In genomic region chr19:10289167-10289835, GRCh38 we compare ENCODE assay signal across 1 cellular context.
TF ChIP-seq lines count a peak whose summit lies in the region.

No MANE protein-coding gene starts in this region.

TF ChIP-seq in HepG2, 621 proteins besides CTCF, POLR2A, EP300 and RAD21 (continued from another document and continues in another):
- TF ChIP-seq, protein P1, sequence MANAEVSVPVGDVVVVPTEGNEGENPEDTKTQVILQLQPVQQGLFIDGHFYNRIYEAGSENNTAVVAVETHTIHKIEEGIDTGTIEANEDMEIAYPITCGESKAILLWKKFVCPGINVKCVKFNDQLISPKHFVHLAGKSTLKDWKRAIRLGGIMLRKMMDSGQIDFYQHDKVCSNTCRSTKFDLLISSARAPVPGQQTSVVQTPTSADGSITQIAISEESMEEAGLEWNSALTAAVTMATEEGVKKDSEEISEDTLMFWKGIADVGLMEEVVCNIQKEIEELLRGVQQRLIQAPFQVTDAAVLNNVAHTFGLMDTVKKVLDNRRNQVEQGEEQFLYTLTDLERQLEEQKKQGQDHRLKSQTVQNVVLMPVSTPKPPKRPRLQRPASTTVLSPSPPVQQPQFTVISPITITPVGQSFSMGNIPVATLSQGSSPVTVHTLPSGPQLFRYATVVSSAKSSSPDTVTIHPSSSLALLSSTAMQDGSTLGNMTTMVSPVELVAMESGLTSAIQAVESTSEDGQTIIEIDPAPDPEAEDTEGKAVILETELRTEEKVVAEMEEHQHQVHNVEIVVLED (CRISPR knock-in tag; IDR thresholded peaks at IDR 0.05; ENCODE audit: borderline replicate concordance) = peak; percentile 55; the same call in 1 of the 2 replicates
- TF ChIP-seq FOXO1 (CRISPR knock-in tag; IDR thresholded peaks at IDR 0.05) (no peak), ZNF143 (CRISPR knock-in tag; IDR thresholded peaks at IDR 0.05) (peak; percentile 39; the same call in 1 of the 2 replicates), ZNF530 (CRISPR knock-in tag; IDR thresholded peaks at IDR 0.05; ENCODE audit: low read depth) (no peak), ZNF891 (CRISPR knock-in tag; IDR thresholded peaks at IDR 0.05) (peak; percentile 58), ASH2L (IDR thresholded peaks at IDR 0.05; ENCODE audit: insufficient read length, low read depth, low read length) (no peak), ZNF142 (CRISPR knock-in tag; IDR thresholded peaks at IDR 0.05) (0 out of 2 replicates have a peak, but pooled peaks have one; percentile 37), MXD3 (CRISPR knock-in tag; IDR thresholded peaks at IDR 0.05) (peak; percentile 54), TCF12 (IDR thresholded peaks at IDR 0.05) (no peak), TCF12 (CRISPR knock-in tag; IDR thresholded peaks at IDR 0.05) (no peak), HOXA3 (CRISPR knock-in tag; IDR thresholded peaks at IDR 0.05) (peak; percentile 67; the same call in 1 of the 2 replicates), MIER2 (CRISPR knock-in tag; IDR thresholded peaks at IDR 0.05) (no peak), ZNF878 (CRISPR knock-in tag; IDR thresholded peaks at IDR 0.05) (no peak), KAT8 (CRISPR knock-in tag; IDR thresholded peaks at IDR 0.05) (0 out of 2 replicates have a peak, but pooled peaks have one; percentile 19), NFYB (CRISPR knock-in tag; IDR thresholded peaks at IDR 0.05) (no peak), ARNT2 (CRISPR knock-in tag; IDR thresholded peaks at IDR 0.05; ENCODE audit: low read depth) (peak; percentile 21; the same call in 1 of the 2 replicates), NR2F2 (IDR thresholded peaks at IDR 0.05; ENCODE audit: borderline replicate concordance, low read depth) (no peak), MXD4 (CRISPR knock-in tag; IDR thresholded peaks at IDR 0.05) (peak; percentile 67; the same call in 1 of the 2 replicates)
- TF ChIP-seq, protein P2, sequence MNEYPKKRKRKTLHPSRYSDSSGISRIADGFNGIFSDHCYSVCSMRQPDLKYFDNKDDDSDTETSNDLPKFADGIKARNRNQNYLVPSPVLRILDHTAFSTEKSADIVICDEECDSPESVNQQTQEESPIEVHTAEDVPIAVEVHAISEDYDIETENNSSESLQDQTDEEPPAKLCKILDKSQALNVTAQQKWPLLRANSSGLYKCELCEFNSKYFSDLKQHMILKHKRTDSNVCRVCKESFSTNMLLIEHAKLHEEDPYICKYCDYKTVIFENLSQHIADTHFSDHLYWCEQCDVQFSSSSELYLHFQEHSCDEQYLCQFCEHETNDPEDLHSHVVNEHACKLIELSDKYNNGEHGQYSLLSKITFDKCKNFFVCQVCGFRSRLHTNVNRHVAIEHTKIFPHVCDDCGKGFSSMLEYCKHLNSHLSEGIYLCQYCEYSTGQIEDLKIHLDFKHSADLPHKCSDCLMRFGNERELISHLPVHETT (CRISPR knock-in tag; conservative IDR thresholded peaks at IDR 0.05) = no peak
- TF ChIP-seq, protein P3, sequence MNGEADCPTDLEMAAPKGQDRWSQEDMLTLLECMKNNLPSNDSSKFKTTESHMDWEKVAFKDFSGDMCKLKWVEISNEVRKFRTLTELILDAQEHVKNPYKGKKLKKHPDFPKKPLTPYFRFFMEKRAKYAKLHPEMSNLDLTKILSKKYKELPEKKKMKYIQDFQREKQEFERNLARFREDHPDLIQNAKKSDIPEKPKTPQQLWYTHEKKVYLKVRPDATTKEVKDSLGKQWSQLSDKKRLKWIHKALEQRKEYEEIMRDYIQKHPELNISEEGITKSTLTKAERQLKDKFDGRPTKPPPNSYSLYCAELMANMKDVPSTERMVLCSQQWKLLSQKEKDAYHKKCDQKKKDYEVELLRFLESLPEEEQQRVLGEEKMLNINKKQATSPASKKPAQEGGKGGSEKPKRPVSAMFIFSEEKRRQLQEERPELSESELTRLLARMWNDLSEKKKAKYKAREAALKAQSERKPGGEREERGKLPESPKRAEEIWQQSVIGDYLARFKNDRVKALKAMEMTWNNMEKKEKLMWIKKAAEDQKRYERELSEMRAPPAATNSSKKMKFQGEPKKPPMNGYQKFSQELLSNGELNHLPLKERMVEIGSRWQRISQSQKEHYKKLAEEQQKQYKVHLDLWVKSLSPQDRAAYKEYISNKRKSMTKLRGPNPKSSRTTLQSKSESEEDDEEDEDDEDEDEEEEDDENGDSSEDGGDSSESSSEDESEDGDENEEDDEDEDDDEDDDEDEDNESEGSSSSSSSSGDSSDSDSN (CRISPR knock-in tag; IDR thresholded peaks at IDR 0.05) = 0 out of 2 replicates have a peak, but pooled peaks have one; percentile 25
- TF ChIP-seq, protein P4, sequence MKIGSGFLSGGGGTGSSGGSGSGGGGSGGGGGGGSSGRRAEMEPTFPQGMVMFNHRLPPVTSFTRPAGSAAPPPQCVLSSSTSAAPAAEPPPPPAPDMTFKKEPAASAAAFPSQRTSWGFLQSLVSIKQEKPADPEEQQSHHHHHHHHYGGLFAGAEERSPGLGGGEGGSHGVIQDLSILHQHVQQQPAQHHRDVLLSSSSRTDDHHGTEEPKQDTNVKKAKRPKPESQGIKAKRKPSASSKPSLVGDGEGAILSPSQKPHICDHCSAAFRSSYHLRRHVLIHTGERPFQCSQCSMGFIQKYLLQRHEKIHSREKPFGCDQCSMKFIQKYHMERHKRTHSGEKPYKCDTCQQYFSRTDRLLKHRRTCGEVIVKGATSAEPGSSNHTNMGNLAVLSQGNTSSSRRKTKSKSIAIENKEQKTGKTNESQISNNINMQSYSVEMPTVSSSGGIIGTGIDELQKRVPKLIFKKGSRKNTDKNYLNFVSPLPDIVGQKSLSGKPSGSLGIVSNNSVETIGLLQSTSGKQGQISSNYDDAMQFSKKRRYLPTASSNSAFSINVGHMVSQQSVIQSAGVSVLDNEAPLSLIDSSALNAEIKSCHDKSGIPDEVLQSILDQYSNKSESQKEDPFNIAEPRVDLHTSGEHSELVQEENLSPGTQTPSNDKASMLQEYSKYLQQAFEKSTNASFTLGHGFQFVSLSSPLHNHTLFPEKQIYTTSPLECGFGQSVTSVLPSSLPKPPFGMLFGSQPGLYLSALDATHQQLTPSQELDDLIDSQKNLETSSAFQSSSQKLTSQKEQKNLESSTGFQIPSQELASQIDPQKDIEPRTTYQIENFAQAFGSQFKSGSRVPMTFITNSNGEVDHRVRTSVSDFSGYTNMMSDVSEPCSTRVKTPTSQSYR (CRISPR knock-in tag; IDR thresholded peaks at IDR 0.05; ENCODE audit: borderline replicate concordance) = no peak
- TF ChIP-seq, protein P5, sequence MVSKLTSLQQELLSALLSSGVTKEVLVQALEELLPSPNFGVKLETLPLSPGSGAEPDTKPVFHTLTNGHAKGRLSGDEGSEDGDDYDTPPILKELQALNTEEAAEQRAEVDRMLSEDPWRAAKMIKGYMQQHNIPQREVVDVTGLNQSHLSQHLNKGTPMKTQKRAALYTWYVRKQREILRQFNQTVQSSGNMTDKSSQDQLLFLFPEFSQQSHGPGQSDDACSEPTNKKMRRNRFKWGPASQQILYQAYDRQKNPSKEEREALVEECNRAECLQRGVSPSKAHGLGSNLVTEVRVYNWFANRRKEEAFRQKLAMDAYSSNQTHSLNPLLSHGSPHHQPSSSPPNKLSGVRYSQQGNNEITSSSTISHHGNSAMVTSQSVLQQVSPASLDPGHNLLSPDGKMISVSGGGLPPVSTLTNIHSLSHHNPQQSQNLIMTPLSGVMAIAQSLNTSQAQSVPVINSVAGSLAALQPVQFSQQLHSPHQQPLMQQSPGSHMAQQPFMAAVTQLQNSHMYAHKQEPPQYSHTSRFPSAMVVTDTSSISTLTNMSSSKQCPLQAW (CRISPR knock-in tag; IDR thresholded peaks at IDR 0.05) = peak; percentile 35; the same call in 1 of the 2 replicates
- TF ChIP-seq, protein P6, sequence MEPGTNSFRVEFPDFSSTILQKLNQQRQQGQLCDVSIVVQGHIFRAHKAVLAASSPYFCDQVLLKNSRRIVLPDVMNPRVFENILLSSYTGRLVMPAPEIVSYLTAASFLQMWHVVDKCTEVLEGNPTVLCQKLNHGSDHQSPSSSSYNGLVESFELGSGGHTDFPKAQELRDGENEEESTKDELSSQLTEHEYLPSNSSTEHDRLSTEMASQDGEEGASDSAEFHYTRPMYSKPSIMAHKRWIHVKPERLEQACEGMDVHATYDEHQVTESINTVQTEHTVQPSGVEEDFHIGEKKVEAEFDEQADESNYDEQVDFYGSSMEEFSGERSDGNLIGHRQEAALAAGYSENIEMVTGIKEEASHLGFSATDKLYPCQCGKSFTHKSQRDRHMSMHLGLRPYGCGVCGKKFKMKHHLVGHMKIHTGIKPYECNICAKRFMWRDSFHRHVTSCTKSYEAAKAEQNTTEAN (CRISPR knock-in tag; conservative IDR thresholded peaks at IDR 0.05) = peak; percentile 43; the same call in 1 of the 2 replicates
- TF ChIP-seq, protein P7, sequence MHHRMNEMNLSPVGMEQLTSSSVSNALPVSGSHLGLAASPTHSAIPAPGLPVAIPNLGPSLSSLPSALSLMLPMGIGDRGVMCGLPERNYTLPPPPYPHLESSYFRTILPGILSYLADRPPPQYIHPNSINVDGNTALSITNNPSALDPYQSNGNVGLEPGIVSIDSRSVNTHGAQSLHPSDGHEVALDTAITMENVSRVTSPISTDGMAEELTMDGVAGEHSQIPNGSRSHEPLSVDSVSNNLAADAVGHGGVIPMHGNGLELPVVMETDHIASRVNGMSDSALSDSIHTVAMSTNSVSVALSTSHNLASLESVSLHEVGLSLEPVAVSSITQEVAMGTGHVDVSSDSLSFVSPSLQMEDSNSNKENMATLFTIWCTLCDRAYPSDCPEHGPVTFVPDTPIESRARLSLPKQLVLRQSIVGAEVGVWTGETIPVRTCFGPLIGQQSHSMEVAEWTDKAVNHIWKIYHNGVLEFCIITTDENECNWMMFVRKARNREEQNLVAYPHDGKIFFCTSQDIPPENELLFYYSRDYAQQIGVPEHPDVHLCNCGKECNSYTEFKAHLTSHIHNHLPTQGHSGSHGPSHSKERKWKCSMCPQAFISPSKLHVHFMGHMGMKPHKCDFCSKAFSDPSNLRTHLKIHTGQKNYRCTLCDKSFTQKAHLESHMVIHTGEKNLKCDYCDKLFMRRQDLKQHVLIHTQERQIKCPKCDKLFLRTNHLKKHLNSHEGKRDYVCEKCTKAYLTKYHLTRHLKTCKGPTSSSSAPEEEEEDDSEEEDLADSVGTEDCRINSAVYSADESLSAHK (CRISPR knock-in tag; IDR thresholded peaks at IDR 0.05; ENCODE audit: borderline replicate concordance) = no peak
- TF ChIP-seq, protein P8, sequence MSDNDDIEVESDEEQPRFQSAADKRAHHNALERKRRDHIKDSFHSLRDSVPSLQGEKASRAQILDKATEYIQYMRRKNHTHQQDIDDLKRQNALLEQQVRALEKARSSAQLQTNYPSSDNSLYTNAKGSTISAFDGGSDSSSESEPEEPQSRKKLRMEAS (IDR thresholded peaks at IDR 0.05) = peak; percentile 86
- TF ChIP-seq, protein P9, sequence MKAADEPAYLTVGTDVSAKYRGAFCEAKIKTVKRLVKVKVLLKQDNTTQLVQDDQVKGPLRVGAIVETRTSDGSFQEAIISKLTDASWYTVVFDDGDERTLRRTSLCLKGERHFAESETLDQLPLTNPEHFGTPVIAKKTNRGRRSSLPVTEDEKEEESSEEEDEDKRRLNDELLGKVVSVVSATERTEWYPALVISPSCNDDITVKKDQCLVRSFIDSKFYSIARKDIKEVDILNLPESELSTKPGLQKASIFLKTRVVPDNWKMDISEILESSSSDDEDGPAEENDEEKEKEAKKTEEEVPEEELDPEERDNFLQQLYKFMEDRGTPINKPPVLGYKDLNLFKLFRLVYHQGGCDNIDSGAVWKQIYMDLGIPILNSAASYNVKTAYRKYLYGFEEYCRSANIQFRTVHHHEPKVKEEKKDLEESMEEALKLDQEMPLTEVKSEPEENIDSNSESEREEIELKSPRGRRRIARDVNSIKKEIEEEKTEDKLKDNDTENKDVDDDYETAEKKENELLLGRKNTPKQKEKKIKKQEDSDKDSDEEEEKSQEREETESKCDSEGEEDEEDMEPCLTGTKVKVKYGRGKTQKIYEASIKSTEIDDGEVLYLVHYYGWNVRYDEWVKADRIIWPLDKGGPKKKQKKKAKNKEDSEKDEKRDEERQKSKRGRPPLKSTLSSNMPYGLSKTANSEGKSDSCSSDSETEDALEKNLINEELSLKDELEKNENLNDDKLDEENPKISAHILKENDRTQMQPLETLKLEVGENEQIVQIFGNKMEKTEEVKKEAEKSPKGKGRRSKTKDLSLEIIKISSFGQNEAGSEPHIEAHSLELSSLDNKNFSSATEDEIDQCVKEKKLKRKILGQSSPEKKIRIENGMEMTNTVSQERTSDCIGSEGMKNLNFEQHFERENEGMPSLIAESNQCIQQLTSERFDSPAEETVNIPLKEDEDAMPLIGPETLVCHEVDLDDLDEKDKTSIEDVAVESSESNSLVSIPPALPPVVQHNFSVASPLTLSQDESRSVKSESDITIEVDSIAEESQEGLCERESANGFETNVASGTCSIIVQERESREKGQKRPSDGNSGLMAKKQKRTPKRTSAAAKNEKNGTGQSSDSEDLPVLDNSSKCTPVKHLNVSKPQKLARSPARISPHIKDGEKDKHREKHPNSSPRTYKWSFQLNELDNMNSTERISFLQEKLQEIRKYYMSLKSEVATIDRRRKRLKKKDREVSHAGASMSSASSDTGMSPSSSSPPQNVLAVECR (CRISPR knock-in tag; IDR thresholded peaks at IDR 0.05; ENCODE audit: borderline replicate concordance) = peak; percentile 40; the same call in 1 of the 2 replicates
